1 cellular context compared by ENCODE assay signal in genomic region chr13:43129511-43130130, GRCh38.
TF ChIP-seq lines count a peak whose summit lies in the region.

No MANE protein-coding gene starts in this region.

TF ChIP-seq in K562, 482 proteins besides CTCF, POLR2A, EP300 and RAD21 (continued from another document):
- TF ChIP-seq CHD7 (IDR thresholded peaks at IDR 0.05; ENCODE audit: low read depth, low read length): no peak
- TF ChIP-seq RB1 (IDR thresholded peaks at IDR 0.05; ENCODE audit: low read depth): no peak
